Comparison of ENCODE assay signal across 1 cellular context in the genomic region with DNA sequence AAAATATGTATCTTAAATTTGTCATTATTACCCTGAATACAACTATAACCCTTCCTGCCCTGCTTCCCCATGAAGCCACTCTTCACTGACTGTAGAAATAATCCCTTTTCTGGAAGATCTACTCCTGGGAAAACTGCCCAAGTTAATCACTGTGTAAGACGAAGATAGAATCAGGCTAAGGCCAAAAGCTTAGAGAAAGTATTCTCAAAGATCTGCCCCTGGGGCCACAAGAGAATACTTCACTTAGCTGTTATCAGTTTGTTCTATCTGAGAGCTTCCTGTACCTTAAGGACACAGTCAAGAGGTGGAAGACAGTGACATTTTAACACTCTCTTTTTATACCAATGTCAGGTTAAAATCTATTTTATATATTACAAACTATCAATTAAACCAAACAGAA.
TF ChIP-seq lines count a peak whose summit lies in the region.

No MANE protein-coding gene starts in this region.

TF ChIP-seq in IMR-90, 13 proteins besides CTCF, POLR2A, EP300 and RAD21 (continued from another document):
- TF ChIP-seq, protein P1, sequence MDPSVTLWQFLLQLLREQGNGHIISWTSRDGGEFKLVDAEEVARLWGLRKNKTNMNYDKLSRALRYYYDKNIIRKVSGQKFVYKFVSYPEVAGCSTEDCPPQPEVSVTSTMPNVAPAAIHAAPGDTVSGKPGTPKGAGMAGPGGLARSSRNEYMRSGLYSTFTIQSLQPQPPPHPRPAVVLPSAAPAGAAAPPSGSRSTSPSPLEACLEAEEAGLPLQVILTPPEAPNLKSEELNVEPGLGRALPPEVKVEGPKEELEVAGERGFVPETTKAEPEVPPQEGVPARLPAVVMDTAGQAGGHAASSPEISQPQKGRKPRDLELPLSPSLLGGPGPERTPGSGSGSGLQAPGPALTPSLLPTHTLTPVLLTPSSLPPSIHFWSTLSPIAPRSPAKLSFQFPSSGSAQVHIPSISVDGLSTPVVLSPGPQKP (IDR thresholded peaks at IDR 0.05; ENCODE audit: borderline replicate concordance, low read depth, low read length): no peak
- TF ChIP-seq, protein P2, sequence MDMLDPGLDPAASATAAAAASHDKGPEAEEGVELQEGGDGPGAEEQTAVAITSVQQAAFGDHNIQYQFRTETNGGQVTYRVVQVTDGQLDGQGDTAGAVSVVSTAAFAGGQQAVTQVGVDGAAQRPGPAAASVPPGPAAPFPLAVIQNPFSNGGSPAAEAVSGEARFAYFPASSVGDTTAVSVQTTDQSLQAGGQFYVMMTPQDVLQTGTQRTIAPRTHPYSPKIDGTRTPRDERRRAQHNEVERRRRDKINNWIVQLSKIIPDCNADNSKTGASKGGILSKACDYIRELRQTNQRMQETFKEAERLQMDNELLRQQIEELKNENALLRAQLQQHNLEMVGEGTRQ (IDR thresholded peaks at IDR 0.05; ENCODE audit: low read depth, low read length): no peak
- TF ChIP-seq FOS (IDR thresholded peaks at IDR 0.05; ENCODE audit: low read depth, low read length): no peak
- TF ChIP-seq BHLHE40 (IDR thresholded peaks at IDR 0.05; ENCODE audit: low read depth, low read length): no peak
- TF ChIP-seq RFX5 (IDR thresholded peaks at IDR 0.05; ENCODE audit: low read depth, low read length): no peak
- TF ChIP-seq MXI1 (IDR thresholded peaks at IDR 0.05; ENCODE audit: borderline replicate concordance, low read depth, low read length): no peak
- TF ChIP-seq RCOR1 (IDR thresholded peaks at IDR 0.05; ENCODE audit: insufficient replicate concordance, low read length): no peak
- TF ChIP-seq MAFK (IDR thresholded peaks at IDR 0.05; ENCODE audit: low read depth, low read length): no peak
